18 cellular contexts compared by ENCODE assay signal in the genomic region with DNA sequence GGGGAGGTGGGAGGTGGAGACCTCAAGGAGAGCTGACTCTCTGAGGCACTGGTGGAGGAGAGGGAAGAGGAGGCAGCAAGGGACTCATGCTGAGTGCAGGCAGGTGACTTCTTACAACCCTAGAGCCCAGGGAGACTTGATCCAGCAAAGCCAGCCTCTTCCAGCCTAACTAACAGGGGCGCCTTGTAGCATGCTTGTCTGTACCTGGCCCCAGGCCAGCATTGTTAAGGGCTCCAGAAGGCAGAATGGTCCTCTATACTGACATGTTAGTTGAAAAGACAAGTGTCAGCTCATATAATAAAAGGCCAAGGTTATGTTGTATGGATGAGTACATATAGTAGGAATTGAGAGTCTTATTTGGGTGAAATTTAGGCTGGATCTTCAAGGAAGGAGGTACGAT.
DNase-seq lines count a peak whose midpoint lies in the region; FAIRE-seq and TF ChIP-seq lines count a peak whose summit lies in the region.
"Had no signal": no experiment of that assay in that cellular context is flagged by ENCODE, and none has a peak within 500 bp of the region (broad histone marks: within the 10 kb centered on the region; RNA-seq: fewer than 3 reads in every experiment).

No MANE protein-coding gene starts in this region.

- no peak overlapping the region for H3K4me3 ChIP-seq in Caco-2 (ENCODE audit: low read depth, low read length)
- H3K4me3 ChIP-seq: GM23338, K562 had no signal

- no peak overlapping the region for H3K4me3 Mint-ChIP-seq in Caco-2 (ENCODE audit: unreplicated experiment)
- peak overlapping the region; percentile 5 for H3K4me3 Mint-ChIP-seq in endothelial cell (ENCODE audit: unreplicated experiment)
- H3K4me3 Mint-ChIP-seq: CD4-positive, alpha-beta T cell; GM23338 had no signal

- POLR2A ChIA-PET in Caco-2 (lab: Charles Lee) = no interaction called here

- H3K27me3 ChIP-seq in Caco-2 (replicated peaks; ENCODE audit: control insufficient read depth, insufficient read depth, low read length) = no peaks in the 10 kb centered on the region

- CTCF ChIA-PET in Caco-2 (lab: Charles Lee) = no interaction called here

- H3K27me3 Mint-ChIP-seq in Caco-2 (ENCODE audit: insufficient read depth, unreplicated experiment) (no peaks in the 10 kb centered on the region), endothelial cell (ENCODE audit: unreplicated experiment) (peaks cover 4% of the 10 kb centered on the region)
- H3K27me3 Mint-ChIP-seq: CD4-positive, alpha-beta T cell had no signal

- intact Hi-C loops in Caco-2 (cut with micrococcal nuclease; ENCODE audit: unreplicated experiment) = no loop called here

- no peaks in the 10 kb centered on the region; the same call in 1 of the 2 replicates for H3K36me3 ChIP-seq in Caco-2 (ENCODE audit: control insufficient read depth, insufficient read depth, low read length)

- peak overlapping the region; percentile 0 for H3K27ac Mint-ChIP-seq in Caco-2 (ENCODE audit: unreplicated experiment)
- no peak overlapping the region for H3K27ac Mint-ChIP-seq in endothelial cell (ENCODE audit: unreplicated experiment)
- H3K27ac Mint-ChIP-seq: CD4-positive, alpha-beta T cell; GM23338 had no signal

- H3K36me3 Mint-ChIP-seq in Caco-2 (ENCODE audit: insufficient read depth, unreplicated experiment) (no peaks in the 10 kb centered on the region), endothelial cell (ENCODE audit: low read depth, unreplicated experiment) (peaks cover 65% of the 10 kb centered on the region)

- H3K9me3 Mint-ChIP-seq in Caco-2 (ENCODE audit: unreplicated experiment) (no peaks in the 10 kb centered on the region), endothelial cell (ENCODE audit: unreplicated experiment) (no peaks in the 10 kb centered on the region)
- H3K9me3 Mint-ChIP-seq: CD4-positive, alpha-beta T cell; GM23338 had no signal

- no peaks in the 10 kb centered on the region for H3K4me1 ChIP-seq in Caco-2

- no TSS peak for BruUV-seq in Caco-2 (replicated peaks; lab: Mats Ljungman, UMichigan)

- DNase-seq in Ammon's horn (ENCODE audit: low spot score) (peak; percentile 31), Caco-2 (no peak), endothelial cell (ENCODE audit: low spot score) (no peak), pons (ENCODE audit: low spot score) (peak; percentile 64), NOMO-1 treated with DMSO at 0.1 percent for 48 hours (lab: John Stamatoyannopoulos, UW; ENCODE audit: unreplicated experiment) (no peak), GM19239 (ENCODE audit: insufficient read length, low spot score) (no peak)
- DNase-seq in activated CD4-positive, CD25-positive, alpha-beta regulatory T cell (lab: John Stamatoyannopoulos, UW) = no peak
- DNase-seq: ACHN; CD4-positive, alpha-beta T cell; DMS153; DND-41; EL; H7 had no signal

- H3K4me1 Mint-ChIP-seq in Caco-2 (ENCODE audit: low read depth, unreplicated experiment) = peaks cover 7% of the 10 kb centered on the region
- peaks cover 11% of the 10 kb centered on the region for H3K4me1 Mint-ChIP-seq in endothelial cell (ENCODE audit: unreplicated experiment)
- H3K4me1 Mint-ChIP-seq: GM23338 had no signal

- FAIRE-seq in GM19239 (lab: Jason Lieb, UNC) = no peak
- FAIRE-seq: A204.1, GM12891, HTR-8/SVneo, K562 had no signal

- TF ChIP-seq CTCF in Caco-2 (IDR thresholded peaks at IDR 0.05; ENCODE audit: insufficient read depth in 1 of 2, low read depth in 1 of 2, low read length in 1 of 2, severe bottlenecking in 1 of 2, unreplicated experiment in 1 of 2) = no peak
- TF ChIP-seq CTCF in endothelial cell (IDR thresholded peaks at IDR 0.05; ENCODE audit: unreplicated experiment) = no peak

- H3K9me3 ChIP-seq in Caco-2 = no peaks in the 10 kb centered on the region

Comparison
In these comparisons a context has a peak if more than half of its experiments do, and no peak if none do; other contexts are left out.
1. DNase-seq: peak in Ammon's horn (single experiment) and pons (single experiment); none in Caco-2 (0 of 2), endothelial cell (single experiment), NOMO-1 treated with DMSO at 0.1 percent for 48 hours (single experiment), GM19239 (single experiment) and activated CD4-positive, CD25-positive, alpha-beta regulatory T cell (0 of 4).